In genomic region chrX:19670321-19670750, GRCh38 we compare ENCODE assay signal across 9 cellular contexts.
DNase-seq lines count a peak whose midpoint lies in the region; ATAC-seq and TF ChIP-seq lines count a peak whose summit lies in the region.
"Had no signal": no experiment of that assay in that cellular context is flagged by ENCODE, and none has a peak within 500 bp of the region (broad histone marks: within the 10 kb centered on the region; RNA-seq: fewer than 3 reads in every experiment).

No MANE protein-coding gene starts in this region.

- peak overlapping the region; percentile 96 for H3K27ac ChIP-seq in ACC112 (ENCODE audit: low read depth, low read length)
- H3K27ac ChIP-seq in HUES6 (ENCODE audit: low read depth, low read length): peak overlapping the region; percentile 80; the same call in 1 of the 2 replicates
- H3K27ac ChIP-seq in colonic mucosa: peak overlapping the region; percentile 69
- peak overlapping the region; percentile 47 for H3K27ac ChIP-seq in mesenchymal stem cell (ENCODE audit: low read length, poor library complexity, severe bottlenecking)
- H3K27ac ChIP-seq in WERI-Rb-1: no peak overlapping the region
- H3K27ac ChIP-seq: BLaER1 had no signal

- ATAC-seq in GM18909 (IDR thresholded peaks at IDR 0.05; ENCODE audit: poor library complexity, unreplicated experiment) (no peak), HG02840 (IDR thresholded peaks at IDR 0.05; ENCODE audit: low FRiP score, unreplicated experiment) (no peak)

- H2BK15ac ChIP-seq in mesenchymal stem cell (ENCODE audit: low read depth, poor library complexity, severe bottlenecking): no peak overlapping the region

- H3K4me3 ChIP-seq in ACC112 (ENCODE audit: low read depth, low read length) (peak overlapping the region; percentile 99), HUES6 (ENCODE audit: low read depth, low read length) (peak overlapping the region; percentile 21; the same call in 1 of the 2 replicates), colonic mucosa (peak overlapping the region; percentile 8), mesenchymal stem cell (ENCODE audit: insufficient read depth in 1 of 2, low read depth in 1 of 2, low read length in 2 of 2) (peak overlapping the region in 1 of 2 experiments; percentile 73), WERI-Rb-1 (ENCODE audit: low read depth, low read length) (no peak overlapping the region)
- H3K4me3 ChIP-seq: BLaER1 had no signal

- H4K8ac ChIP-seq in mesenchymal stem cell (ENCODE audit: low read length): no peak overlapping the region

- no peak for TF ChIP-seq CTCF in colonic mucosa (IDR thresholded peaks at IDR 0.05)
- no peak for TF ChIP-seq CTCF in WERI-Rb-1 (IDR thresholded peaks at IDR 0.05; ENCODE audit: low read depth, low read length)

- no peaks in the 10 kb centered on the region for H3K79me1 ChIP-seq in mesenchymal stem cell (replicated peaks; ENCODE audit: low read length, poor library complexity, severe bottlenecking)

- WGBS in mesenchymal stem cell: 29% methylated on average over 4 of the region's 5 CpGs

- H4K91ac ChIP-seq in mesenchymal stem cell (ENCODE audit: low read length): no peak overlapping the region

- no peak overlapping the region for H2BK5ac ChIP-seq in mesenchymal stem cell (ENCODE audit: low read depth, low read length, poor library complexity, severe bottlenecking)

- no peak overlapping the region for H2BK12ac ChIP-seq in mesenchymal stem cell (ENCODE audit: low read length in 2 of 2)

- H3K27me3 ChIP-seq in ACC112 (ENCODE audit: insufficient read depth, low read length): no peaks in the 10 kb centered on the region
- no peaks in the 10 kb centered on the region for H3K27me3 ChIP-seq in HUES6 (ENCODE audit: control insufficient read depth, insufficient read depth, low read length)
- no peaks in the 10 kb centered on the region for H3K27me3 ChIP-seq in colonic mucosa
- no peaks in the 10 kb centered on the region for H3K27me3 ChIP-seq in mesenchymal stem cell (ENCODE audit: control insufficient read depth in 1 of 2, insufficient read depth in 1 of 2, low read length in 2 of 2)
- H3K27me3 ChIP-seq in WERI-Rb-1 (ENCODE audit: insufficient read depth, low read depth, severe bottlenecking): no peaks in the 10 kb centered on the region
- H3K27me3 ChIP-seq: BLaER1 had no signal

- intact Hi-C loops in colonic mucosa (cut with DNase I): no loop called here

- peak overlapping the region; percentile 19 for H2BK120ac ChIP-seq in mesenchymal stem cell (ENCODE audit: low read depth, low read length)

- H3K18ac ChIP-seq in mesenchymal stem cell (ENCODE audit: low read depth in 1 of 2, low read length in 2 of 2): no peak overlapping the region

- H2AFZ ChIP-seq in ACC112 (ENCODE audit: low read length, unreplicated experiment) (no peak overlapping the region), mesenchymal stem cell (ENCODE audit: low read depth, low read length) (no peak overlapping the region)

- no peaks in the 10 kb centered on the region for H3K36me3 ChIP-seq in ACC112 (ENCODE audit: insufficient read depth, low read length)
- no peaks in the 10 kb centered on the region for H3K36me3 ChIP-seq in HUES6 (ENCODE audit: control insufficient read depth, insufficient read depth, low read length)
- H3K36me3 ChIP-seq in colonic mucosa: no peaks in the 10 kb centered on the region
- no peaks in the 10 kb centered on the region for H3K36me3 ChIP-seq in mesenchymal stem cell (ENCODE audit: control insufficient read depth in 1 of 2, insufficient read depth in 2 of 2, low read depth in 1 of 2, low read length in 2 of 2)
- no peaks in the 10 kb centered on the region for H3K36me3 ChIP-seq in WERI-Rb-1
- H3K36me3 ChIP-seq: BLaER1 had no signal

- H3K9me3 ChIP-seq in HUES6 (ENCODE audit: control insufficient read depth, insufficient read depth, low read depth, low read length): no peaks in the 10 kb centered on the region
- no peaks in the 10 kb centered on the region for H3K9me3 ChIP-seq in colonic mucosa
- H3K9me3 ChIP-seq in mesenchymal stem cell (ENCODE audit: control insufficient read depth, low read length): no peaks in the 10 kb centered on the region
- no peaks in the 10 kb centered on the region for H3K9me3 ChIP-seq in WERI-Rb-1 (ENCODE audit: severe bottlenecking)
- H3K9me3 ChIP-seq: BLaER1 had no signal

- peaks cover 55% of the 10 kb centered on the region for H3K4me1 ChIP-seq in ACC112 (ENCODE audit: control insufficient read depth, insufficient read depth, low read length, unreplicated experiment)
- peaks cover 34% of the 10 kb centered on the region for H3K4me1 ChIP-seq in HUES6 (ENCODE audit: control insufficient read depth, insufficient read depth, low read length)
- H3K4me1 ChIP-seq in colonic mucosa: no peaks in the 10 kb centered on the region
- peaks cover 2% of the 10 kb centered on the region for H3K4me1 ChIP-seq in mesenchymal stem cell (ENCODE audit: control insufficient read depth, insufficient read depth, low read depth, low read length)

- no peak overlapping the region for H3K23ac ChIP-seq in mesenchymal stem cell (ENCODE audit: low read length in 2 of 2)

- no peak overlapping the region for H3K4ac ChIP-seq in mesenchymal stem cell (ENCODE audit: low read depth in 1 of 2, low read length in 2 of 2)

- DNase-seq in colonic mucosa: no peak
- peak; percentile 76 for DNase-seq in mesenchymal stem cell
- DNase-seq in WERI-Rb-1: no peak
- DNase-seq in NCI-H1436 treated with DMSO at 0.1 percent for 48 hours (lab: John Stamatoyannopoulos, UW): no peak

- H3K79me2 ChIP-seq in ACC112 (ENCODE audit: control insufficient read depth, insufficient read depth, low read length, unreplicated experiment): peaks cover 54% of the 10 kb centered on the region

- peak overlapping the region; percentile 34 for H3K4me2 ChIP-seq in mesenchymal stem cell (ENCODE audit: low read length, poor library complexity, severe bottlenecking)
- H3K4me2 ChIP-seq: BLaER1 had no signal

- H3K9ac ChIP-seq in HUES6 (ENCODE audit: low read length) (no peak overlapping the region), colonic mucosa (ENCODE audit: low read depth in 2 of 2, low read length in 2 of 2) (peak overlapping the region in 1 of 2 donors; percentile 66), mesenchymal stem cell (ENCODE audit: low read length) (peak overlapping the region; percentile 87)
- H3K9ac ChIP-seq: BLaER1 had no signal

- H3K14ac ChIP-seq in mesenchymal stem cell (ENCODE audit: low read length in 2 of 2): no peak overlapping the region

- H2AK5ac ChIP-seq in mesenchymal stem cell (ENCODE audit: low read length, severe bottlenecking): no peak overlapping the region
